Comparison of ENCODE assay signal across 26 cellular contexts in the genomic region with DNA sequence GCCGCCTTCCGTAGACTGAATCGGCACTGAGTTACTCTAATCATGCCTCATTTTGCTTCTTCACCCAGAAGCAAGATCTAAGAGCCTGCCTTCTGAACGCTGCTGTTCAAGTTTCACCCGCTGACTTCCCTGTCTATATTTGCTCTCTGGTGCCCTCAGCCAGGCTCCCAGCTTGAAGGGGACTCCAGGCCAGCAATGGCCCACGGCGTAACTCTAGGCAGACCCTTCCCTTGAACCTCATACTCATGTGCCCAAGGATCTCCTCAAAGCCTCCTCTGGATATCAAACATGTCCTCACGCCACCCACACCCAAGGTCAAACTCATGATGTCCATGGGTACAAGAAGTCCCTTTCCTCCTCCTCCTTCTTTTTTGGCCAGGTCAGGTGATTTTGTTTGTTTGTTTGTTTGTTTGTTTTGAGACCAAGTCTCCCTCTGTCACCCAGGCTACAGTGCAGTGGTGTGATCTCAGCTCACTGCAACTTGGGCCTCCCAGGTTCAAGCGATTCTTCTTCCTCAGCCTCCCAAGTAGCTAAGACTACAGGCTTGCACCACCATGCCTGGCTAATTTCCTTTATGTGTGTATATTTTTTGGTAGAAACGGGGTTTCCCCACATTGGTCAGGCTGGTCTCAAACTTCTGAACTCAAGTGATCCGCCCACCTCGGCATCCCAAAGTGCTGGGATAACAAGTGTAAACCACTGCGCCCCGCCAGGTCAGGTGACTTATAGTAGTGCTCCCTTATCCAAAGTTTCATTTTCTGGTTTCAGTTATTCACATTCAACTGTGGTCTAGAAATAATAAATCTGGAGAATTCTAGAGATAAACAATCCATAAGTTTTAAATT.
A peak's percentile ranks its signal among the peaks of the same experiment; 100 is the strongest.
DNase-seq lines count a peak whose midpoint lies in the region; ATAC-seq, FAIRE-seq and TF ChIP-seq lines count a peak whose summit lies in the region.
"Had no signal": no experiment of that assay in that cellular context is flagged by ENCODE, and none has a peak within 500 bp of the region (broad histone marks: within the 10 kb centered on the region; RNA-seq: fewer than 3 reads in every experiment).

No MANE protein-coding gene starts in this region.

- H3K9ac ChIP-seq in kidney (ENCODE audit: low read length in 2 of 2), result no peak overlapping the region

- peak overlapping the region; percentile 38 for H3K27ac Mint-ChIP-seq in activated CD8-positive, alpha-beta memory T cell treated with anti-CD3 and anti-CD28 coated beads, Interleukin-2, amount 10 ng/mL, durations not matched to agents 7 days and 5 days

- no peak overlapping the region for H3K4me3 Mint-ChIP-seq in activated CD8-positive, alpha-beta memory T cell treated with anti-CD3 and anti-CD28 coated beads, Interleukin-2, amount 10 ng/mL, durations not matched to agents 7 days and 5 days
- H3K4me3 Mint-ChIP-seq: CD8-positive, alpha-beta memory T cell had no signal

- H3K36me3 ChIP-seq in kidney (ENCODE audit: control insufficient read depth in 1 of 2, insufficient read depth in 2 of 2, low read length in 2 of 2) (no peaks in the 10 kb centered on the region), suprapubic skin (no peaks in the 10 kb centered on the region)
- H3K36me3 ChIP-seq: BE2C, cardiac muscle cell, left lung had no signal

- FAIRE-seq in kidney (lab: Jason Lieb, UNC), result no peak
- FAIRE-seq: astrocyte, colon had no signal

- DNase-seq in activated CD8-positive, alpha-beta memory T cell treated with anti-CD3 and anti-CD28 coated beads for 24 hours, result peak; percentile 53
- DNase-seq in activated CD8-positive, alpha-beta memory T cell treated with anti-CD3 and anti-CD28 coated beads, Interleukin-2, amount 50 U/mL, for 4 hours, result no peak
- peak; percentile 31 for DNase-seq in activated CD8-positive, alpha-beta memory T cell treated with anti-CD3 and anti-CD28 coated beads, Interleukin-2, amount 10 ng/mL, durations not matched to agents 7 days and 5 days
- DNase-seq in kidney, result peak; percentile 52
- peak; percentile 50 to 74 for DNase-seq in suprapubic skin (ENCODE audit: low spot score in 2 of 2)
- no peak for DNase-seq in AML-193 (lab: John Stamatoyannopoulos, UW)
- DNase-seq in NCI-H774 (lab: John Stamatoyannopoulos, UW), result no peak
- DNase-seq: ACHN; BE2C; CD8-positive, alpha-beta memory T cell; effector CD8-positive, alpha-beta T cell; HCEC 1CT; left lung; mesenchymal stem cell; NCI-H1930; NCI-H2171 treated with DMSO at 0.1 percent for 48 hours; NCI-H524; posterior cingulate gyrus; stimulated activated CD4-positive, alpha-beta T cell treated with anti-CD3 and anti-CD28 coated beads, Interleukin-2, amount 100 ng/mL, for 48 hours; testis had no signal

- no peak for TF ChIP-seq EP300 in suprapubic skin (IDR thresholded peaks at IDR 0.05)

- CTCF ChIA-PET in activated CD8-positive, alpha-beta memory T cell treated with anti-CD3 and anti-CD28 coated beads, Interleukin-2, amount 10 ng/mL, durations not matched to agents 7 days and 5 days (lab: Charles Lee), result interaction anchor here (0.9 to 1.4 kb wide), 4 partner anchors 126 to 392 kb away, joined by 3 to 6 read pairs (median 3); partner anchors contain the start of gene AUH

- no peak for TF ChIP-seq POLR2A in suprapubic skin (IDR thresholded peaks at IDR 0.05)

- WGBS in suprapubic skin, result 97% methylated on average over 14 of the region's 14 CpGs

- no peak for ATAC-seq in activated CD8-positive, alpha-beta memory T cell treated with anti-CD3 and anti-CD28 coated beads, Interleukin-2, amount 10 ng/mL, durations not matched to agents 7 days and 5 days
- ATAC-seq: left lung, right cardiac atrium, SK-N-SH treated with all-trans-retinoic acid at 6 μM for 48 hours had no signal

- H3K27ac ChIP-seq in kidney (ENCODE audit: low read depth in 2 of 2, low read length in 2 of 2) (no peak overlapping the region), suprapubic skin (no peak overlapping the region)
- H3K27ac ChIP-seq: cardiac muscle cell, epithelial cell of prostate, left lung, testis had no signal

- no peaks in the 10 kb centered on the region for H3K9me3 ChIP-seq in kidney (ENCODE audit: control insufficient read depth in 1 of 2, low read length in 2 of 2)
- H3K9me3 ChIP-seq in suprapubic skin, result no peaks in the 10 kb centered on the region
- H3K9me3 ChIP-seq: BE2C, left lung, testis had no signal

- no peaks in the 10 kb centered on the region for H3K9me3 Mint-ChIP-seq in activated CD8-positive, alpha-beta memory T cell treated with anti-CD3 and anti-CD28 coated beads, Interleukin-2, amount 10 ng/mL, durations not matched to agents 7 days and 5 days (ENCODE audit: low read depth)
- H3K9me3 Mint-ChIP-seq: CD8-positive, alpha-beta memory T cell had no signal

- intact Hi-C loops in kidney (cut with DNase I), result no loop called here

- no peaks in the 10 kb centered on the region for H3K27me3 ChIP-seq in suprapubic skin
- H3K27me3 ChIP-seq: BE2C, cardiac muscle cell, left lung, testis had no signal

- H3K4me3 ChIP-seq in kidney (ENCODE audit: low read length in 2 of 2) (no peak overlapping the region), suprapubic skin (no peak overlapping the region)
- H3K4me3 ChIP-seq: cardiac muscle cell, left lung, testis had no signal

- no peaks in the 10 kb centered on the region for H3K27me3 Mint-ChIP-seq in activated CD8-positive, alpha-beta memory T cell treated with anti-CD3 and anti-CD28 coated beads, Interleukin-2, amount 10 ng/mL, durations not matched to agents 7 days and 5 days

- H3K4me1 ChIP-seq in kidney (ENCODE audit: control insufficient read depth in 1 of 2, insufficient read depth in 1 of 2, low read depth in 1 of 2, low read length in 2 of 2) (peaks cover 15 to 19% of the 10 kb centered on the region in 2 donors), suprapubic skin (peaks cover 39% of the 10 kb centered on the region)

- peaks cover 4% of the 10 kb centered on the region for H3K36me3 Mint-ChIP-seq in activated CD8-positive, alpha-beta memory T cell treated with anti-CD3 and anti-CD28 coated beads, Interleukin-2, amount 10 ng/mL, durations not matched to agents 7 days and 5 days

- H3K4me1 Mint-ChIP-seq in activated CD8-positive, alpha-beta memory T cell treated with anti-CD3 and anti-CD28 coated beads, Interleukin-2, amount 10 ng/mL, durations not matched to agents 7 days and 5 days, result peaks cover 86% of the 10 kb centered on the region

- TF ChIP-seq CTCF in kidney (IDR thresholded peaks at IDR 0.05; ENCODE audit: borderline replicate concordance, extremely low read depth, insufficient read depth) (no peak), suprapubic skin (IDR thresholded peaks at IDR 0.05) (no peak)

Comparison
In these comparisons a context has a peak if more than half of its experiments do, and no peak if none do; other contexts are left out.
1. DNase-seq: peak in activated CD8-positive, alpha-beta memory T cell treated with anti-CD3 and anti-CD28 coated beads for 24 hours (single experiment), activated CD8-positive, alpha-beta memory T cell treated with anti-CD3 and anti-CD28 coated beads, Interleukin-2, amount 10 ng/mL, durations not matched to agents 7 days and 5 days (single experiment), kidney (single experiment) and suprapubic skin (2 of 2); none in activated CD8-positive, alpha-beta memory T cell treated with anti-CD3 and anti-CD28 coated beads, Interleukin-2, amount 50 U/mL, for 4 hours (single experiment), AML-193 (0 of 2) and NCI-H774 (single experiment).